8 cellular contexts compared by ENCODE assay signal in the genomic region with DNA sequence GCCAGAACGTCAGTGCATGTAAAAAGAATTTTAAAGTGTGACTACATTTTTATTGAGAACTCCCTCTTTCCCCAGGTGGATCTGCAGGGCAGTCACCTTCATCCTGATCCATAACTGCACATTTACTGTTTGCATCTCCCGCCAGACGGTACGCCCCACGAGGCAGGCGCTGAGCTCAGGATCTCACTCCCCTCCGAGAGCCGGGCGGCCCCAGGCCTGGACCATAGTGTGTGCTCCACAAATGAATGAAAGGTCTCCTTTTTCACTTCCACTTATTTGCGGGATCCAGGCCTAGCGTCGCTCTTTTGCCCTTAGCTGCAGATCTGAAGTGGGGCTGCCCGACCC. TPM values are rescaled to one million over a fixed set of nuclear protein-coding genes. Genes with fewer than 3 reads are reported as not detected.
DNase-seq lines count a peak whose midpoint lies in the region; ATAC-seq and TF ChIP-seq lines count a peak whose summit lies in the region.

No MANE protein-coding gene starts in this region.

- no peaks in the 10 kb centered on the region for H3K27me3 Mint-ChIP-seq in activated CD4-positive, alpha-beta T cell treated with anti-CD3 and anti-CD28 coated beads, Interleukin-2, amount 10 ng/mL, durations not matched to agents 24 days and 14 days
- no peaks in the 10 kb centered on the region for H3K27me3 Mint-ChIP-seq in nephron (ENCODE audit: low read depth)

- peaks cover 27% of the 10 kb centered on the region for H3K4me1 Mint-ChIP-seq in activated CD4-positive, alpha-beta T cell treated with anti-CD3 and anti-CD28 coated beads, Interleukin-2, amount 10 ng/mL, durations not matched to agents 24 days and 14 days
- H3K4me1 Mint-ChIP-seq in nephron: peaks cover 35% of the 10 kb centered on the region

- TF ChIP-seq CTCF in nephron (IDR thresholded peaks at IDR 0.05; ENCODE audit: unreplicated experiment in 3 of 3): no peak

- peak overlapping the region; percentile 99 for H3K4me3 ChIP-seq in Jurkat, Clone E6-1 (ENCODE audit: low read length)

- peaks cover 59% of the 10 kb centered on the region for H3K36me3 Mint-ChIP-seq in activated CD4-positive, alpha-beta T cell treated with anti-CD3 and anti-CD28 coated beads, Interleukin-2, amount 10 ng/mL, durations not matched to agents 24 days and 14 days (ENCODE audit: low read depth)
- H3K36me3 Mint-ChIP-seq in nephron (ENCODE audit: low read depth): peaks cover 56% of the 10 kb centered on the region

- H3K4me3 Mint-ChIP-seq in activated CD4-positive, alpha-beta T cell treated with anti-CD3 and anti-CD28 coated beads, Interleukin-2, amount 10 ng/mL, durations not matched to agents 24 days and 14 days: peak overlapping the region; percentile 91
- H3K4me3 Mint-ChIP-seq in nephron: peak overlapping the region; percentile 99 to 100 (median 100)

- peak; percentile 18 for ATAC-seq in GM21786 (IDR thresholded peaks at IDR 0.05; ENCODE audit: unreplicated experiment)
- ATAC-seq in esophagus mucosa: peak; percentile 49

- peak overlapping the region; percentile 96 for H3K27ac Mint-ChIP-seq in activated CD4-positive, alpha-beta T cell treated with anti-CD3 and anti-CD28 coated beads, Interleukin-2, amount 10 ng/mL, durations not matched to agents 24 days and 14 days
- peak overlapping the region; percentile 90 to 98 (median 98) for H3K27ac Mint-ChIP-seq in nephron

- no peaks in the 10 kb centered on the region for H3K9me3 Mint-ChIP-seq in activated CD4-positive, alpha-beta T cell treated with anti-CD3 and anti-CD28 coated beads, Interleukin-2, amount 10 ng/mL, durations not matched to agents 24 days and 14 days
- H3K9me3 Mint-ChIP-seq in nephron: no peaks in the 10 kb centered on the region

- DNase-seq in NCI-H146 (lab: John Stamatoyannopoulos, UW) (peak; percentile 40), NCI-H146 treated with DMSO at 0.1 percent for 48 hours (lab: John Stamatoyannopoulos, UW; ENCODE audit: unreplicated experiment) (no peak), NCI-H1105 (lab: John Stamatoyannopoulos, UW) (no peak)
- DNase-seq in Jurkat, Clone E6-1 (ENCODE audit: low read depth, low spot score): no peak
- DNase-seq in activated CD4-positive, alpha-beta T cell treated with anti-CD3 and anti-CD28 coated beads, Interleukin-2, amount 10 ng/mL, durations not matched to agents 24 days and 14 days: peak; percentile 78

- intact Hi-C loops in activated CD4-positive, alpha-beta T cell treated with anti-CD3 and anti-CD28 coated beads, Interleukin-2, amount 10 ng/mL, durations not matched to agents 24 days and 14 days (cut with micrococcal nuclease): loop anchor here (5.0 to 10.0 kb wide), 3 partner anchors 106 to 1053 kb away; partner anchors contain the start of genes PDZD2, SUB1 and ZFR

RNA-seq across cellular contexts. Expression of gene DROSHA, which starts 0.4 kb away (rescaled TPM):
- polyA plus RNA-seq in Jurkat, Clone E6-1 (2012; ENCODE audit: insufficient read depth, insufficient read length): 118 TPM
- total RNA-seq in activated CD4-positive, alpha-beta T cell treated with anti-CD3 and anti-CD28 coated beads, Interleukin-2, amount 10 ng/mL, durations not matched to agents 24 days and 14 days: 86.5 and 88.7 TPM in 2 replicates
- 36.5 TPM for total RNA-seq in esophagus mucosa

RNA-seq across cellular contexts. Expression of gene C5orf22, which starts 0.6 kb away (rescaled TPM):
- polyA plus RNA-seq in Jurkat, Clone E6-1 (2012; ENCODE audit: insufficient read depth, insufficient read length): 21.7 TPM
- total RNA-seq in activated CD4-positive, alpha-beta T cell treated with anti-CD3 and anti-CD28 coated beads, Interleukin-2, amount 10 ng/mL, durations not matched to agents 24 days and 14 days: 34.2 and 37.7 TPM in 2 replicates
- 14.7 TPM for total RNA-seq in esophagus mucosa

Comparison
In these comparisons a context has a peak if more than half of its experiments do, and no peak if none do; other contexts are left out.
1. DNase-seq: peak in NCI-H146 (single experiment) and activated CD4-positive, alpha-beta T cell treated with anti-CD3 and anti-CD28 coated beads, Interleukin-2, amount 10 ng/mL, durations not matched to agents 24 days and 14 days (single experiment); none in NCI-H146 treated with DMSO at 0.1 percent for 48 hours (single experiment), Jurkat, Clone E6-1 (single experiment) and NCI-H1105 (single experiment).